ENCODE assay signal across 18 cellular contexts in genomic region chr11:113203332-113203731, GRCh38.
DNase-seq lines count a peak whose midpoint lies in the region; ATAC-seq and TF ChIP-seq lines count a peak whose summit lies in the region.
"Had no signal": no experiment of that assay in that cellular context is flagged by ENCODE, and none has a peak within 500 bp of the region (broad histone marks: within the 10 kb centered on the region; RNA-seq: fewer than 3 reads in every experiment).

No MANE protein-coding gene starts in this region.

- H3K36me3 Mint-ChIP-seq in GM23338 (ENCODE audit: low read depth): peaks cover 5% of the 10 kb centered on the region; the same call in 2 of the 3 replicates
- peaks cover 58% of the 10 kb centered on the region for H3K36me3 Mint-ChIP-seq in brain
- H3K36me3 Mint-ChIP-seq: CD8-positive, alpha-beta memory T cell had no signal

- no peaks in the 10 kb centered on the region for H3F3A ChIP-seq in GM23338 (replicated peaks; ENCODE audit: low read depth)
- H3F3A ChIP-seq in PC-3 (ENCODE audit: low read length, unreplicated experiment): no peaks in the 10 kb centered on the region

- H2AFZ ChIP-seq in GM23338 (peak overlapping the region; percentile 18; the same call in 1 of the 2 replicates), PC-3 (ENCODE audit: low read length) (no peak overlapping the region), neuronal stem cell (ENCODE audit: low read length) (no peak overlapping the region)

- no peak overlapping the region for H2BK120ac ChIP-seq in neuronal stem cell (ENCODE audit: low read depth, low read length)

- H3K27ac Mint-ChIP-seq in GM23338 (no peak overlapping the region), brain (peak overlapping the region in 3 of 5 experiments; percentile 16 to 100 (median 98))
- H3K27ac Mint-ChIP-seq: CD8-positive, alpha-beta memory T cell had no signal

- H4K8ac ChIP-seq in neuronal stem cell (ENCODE audit: low read depth, low read length): no peak overlapping the region

- DNase-seq in GM23338 (ENCODE audit: low spot score) (no peak), PC-3 (no peak), neuronal stem cell (ENCODE audit: low spot score) (no peak), thyroid gland (no peak), transverse colon (no peak)
- DNase-seq: Calu3; CD8-positive, alpha-beta memory T cell; DMS153; IMR-90; NCI-H1092; NCI-H146; NCI-H2029 treated with DMSO at 0.1 percent for 48 hours; NCI-H226; NCI-H510A treated with DMSO at 0.1 percent for 48 hours; T-helper 1 cell had no signal

- ATAC-seq in GM23338: no peak
- no peak for ATAC-seq in PC-3
- no peak for ATAC-seq in HG03520 (IDR thresholded peaks at IDR 0.05; ENCODE audit: unreplicated experiment)

- H3K4me1 Mint-ChIP-seq in GM23338 (peaks cover 5% of the 10 kb centered on the region; the same call in 1 of the 3 replicates), brain (peaks cover 63% of the 10 kb centered on the region)
- H3K4me1 Mint-ChIP-seq: CD8-positive, alpha-beta memory T cell had no signal

- TF ChIP-seq CTCF in GM23338 (conservative IDR thresholded peaks at IDR 0.05; ENCODE audit: low read depth in 2 of 2) (no peak), PC-3 (conservative IDR thresholded peaks at IDR 0.05; ENCODE audit: low read depth, low read length) (no peak), brain (conservative IDR thresholded peaks at IDR 0.05) (no peak), thyroid gland (IDR thresholded peaks at IDR 0.05) (no peak), transverse colon (IDR thresholded peaks at IDR 0.05) (no peak)

- H3K27ac ChIP-seq in GM23338 (ENCODE audit: low read depth): no peak overlapping the region
- H3K27ac ChIP-seq in PC-3 (ENCODE audit: low read length): peak overlapping the region; percentile 52; the same call in 1 of the 2 replicates
- no peak overlapping the region for H3K27ac ChIP-seq in neuronal stem cell (replicated peaks; ENCODE audit: low read length)
- H3K27ac ChIP-seq in thyroid gland: no peak overlapping the region
- H3K27ac ChIP-seq in transverse colon: no peak overlapping the region
- H3K27ac ChIP-seq: C4-2B had no signal

- no peak overlapping the region for H2BK15ac ChIP-seq in neuronal stem cell (ENCODE audit: low read length)

- no peak overlapping the region for H2BK12ac ChIP-seq in neuronal stem cell (ENCODE audit: low read length)

- H3K27me3 ChIP-seq in GM23338 (ENCODE audit: insufficient read depth): no peaks in the 10 kb centered on the region
- H3K27me3 ChIP-seq in PC-3 (ENCODE audit: low read length): no peaks in the 10 kb centered on the region
- no peaks in the 10 kb centered on the region for H3K27me3 ChIP-seq in neuronal stem cell (ENCODE audit: control insufficient read depth in 3 of 3, insufficient read depth in 3 of 3, low read depth in 1 of 3, low read length in 3 of 3)
- no peaks in the 10 kb centered on the region for H3K27me3 ChIP-seq in thyroid gland
- H3K27me3 ChIP-seq in transverse colon: no peaks in the 10 kb centered on the region

- POLR2A ChIA-PET in PC-3 (lab: Charles Lee; ENCODE audit: unreplicated experiment): no interaction called here

- no peak overlapping the region for H2AK5ac ChIP-seq in neuronal stem cell (ENCODE audit: low read depth, low read length)

- no peaks in the 10 kb centered on the region for H3K36me3 ChIP-seq in GM23338 (ENCODE audit: insufficient read depth)
- no peaks in the 10 kb centered on the region for H3K36me3 ChIP-seq in PC-3 (ENCODE audit: low read depth, low read length)
- H3K36me3 ChIP-seq in neuronal stem cell (replicated peaks in 1 of 2; ENCODE audit: control insufficient read depth in 2 of 2, insufficient read depth in 2 of 2, low read length in 2 of 2): peaks cover 0 to 5% of the 10 kb centered on the region in 2 donors
- H3K36me3 ChIP-seq in thyroid gland: peaks cover 6 to 7% of the 10 kb centered on the region in 2 donors
- no peaks in the 10 kb centered on the region for H3K36me3 ChIP-seq in transverse colon

- CTCF ChIA-PET in PC-3 (lab: Charles Lee): no interaction called here

- 0 out of 2 replicates have a peak, but pooled peaks cover 4% of the 10 kb centered on the region for H3K9me2 ChIP-seq in GM23338 (ENCODE audit: insufficient read depth)
- H3K9me2 ChIP-seq in PC-3 (replicated peaks; ENCODE audit: low read length): no peaks in the 10 kb centered on the region

- H3K4me3 Mint-ChIP-seq in GM23338 (no peak overlapping the region), brain (no peak overlapping the region)
- H3K4me3 Mint-ChIP-seq: CD8-positive, alpha-beta memory T cell had no signal

- no TSS peak for BruUV-seq in PC-3 (replicated peaks; lab: Mats Ljungman, UMichigan)

- no peaks in the 10 kb centered on the region for H4K20me1 ChIP-seq in GM23338 (replicated peaks; ENCODE audit: insufficient read depth)
- H4K20me1 ChIP-seq in PC-3 (ENCODE audit: low read length): no peaks in the 10 kb centered on the region

- no peaks in the 10 kb centered on the region for H3K9me3 ChIP-seq in PC-3 (ENCODE audit: low read length)
- H3K9me3 ChIP-seq in neuronal stem cell (replicated peaks in 1 of 2; ENCODE audit: control insufficient read depth in 2 of 2, insufficient read depth in 1 of 2, low read depth in 1 of 2, low read length in 2 of 2): no peaks in the 10 kb centered on the region
- no peaks in the 10 kb centered on the region for H3K9me3 ChIP-seq in thyroid gland
- no peaks in the 10 kb centered on the region for H3K9me3 ChIP-seq in transverse colon

- no peak overlapping the region for H3K4me3 ChIP-seq in GM23338
- H3K4me3 ChIP-seq in PC-3 (ENCODE audit: low read length): no peak overlapping the region
- no peak overlapping the region for H3K4me3 ChIP-seq in neuronal stem cell (ENCODE audit: low read length in 2 of 2)
- no peak overlapping the region for H3K4me3 ChIP-seq in thyroid gland (replicated peaks in 1 of 3)
- H3K4me3 ChIP-seq in transverse colon: no peak overlapping the region

- no peaks in the 10 kb centered on the region for H3K79me1 ChIP-seq in neuronal stem cell (ENCODE audit: low read depth, low read length)

- no peaks in the 10 kb centered on the region for H3K79me2 ChIP-seq in GM23338 (replicated peaks; ENCODE audit: insufficient read depth)
- no peaks in the 10 kb centered on the region for H3K79me2 ChIP-seq in PC-3 (ENCODE audit: low read length)

- H3K4me2 ChIP-seq in GM23338 (no peak overlapping the region), PC-3 (ENCODE audit: low read length) (no peak overlapping the region), neuronal stem cell (ENCODE audit: insufficient read depth, low read length, poor library complexity, severe bottlenecking) (no peak overlapping the region)

- TF ChIP-seq POLR2A in thyroid gland (IDR thresholded peaks at IDR 0.05) (no peak), transverse colon (IDR thresholded peaks at IDR 0.05) (no peak)

- TF ChIP-seq EP300 in transverse colon (IDR thresholded peaks at IDR 0.05; ENCODE audit: low read depth): no peak

- H3K18ac ChIP-seq in neuronal stem cell (ENCODE audit: low read length): peak overlapping the region; percentile 57

- no peak overlapping the region for H3K4ac ChIP-seq in neuronal stem cell (ENCODE audit: low read length)

- H3K23ac ChIP-seq in neuronal stem cell (ENCODE audit: low read depth, low read length, poor library complexity): no peak overlapping the region

- intact Hi-C loops in PC-3 (cut with micrococcal nuclease) (no loop called here), thyroid gland (cut with DNase I) (no loop called here), transverse colon (cut with DNase I; ENCODE audit: low total_unique reads) (no loop called here)

- in situ Hi-C loops in transverse colon (cut with MboI; ENCODE audit: low pct_ligation_motif_present in 1 of 4, low pct_unique_long_range_greater_than_20kb in 1 of 4, low sequenced_read_pairs in 3 of 4): no loop called here

- H3K9ac ChIP-seq in PC-3 (ENCODE audit: low read length) (no peak overlapping the region), neuronal stem cell (ENCODE audit: low read depth, low read length, poor library complexity) (no peak overlapping the region)

- H3K4me1 ChIP-seq in GM23338 (ENCODE audit: insufficient read depth) (no peaks in the 10 kb centered on the region), PC-3 (ENCODE audit: insufficient read depth, low read length) (peaks cover 27% of the 10 kb centered on the region), neuronal stem cell (ENCODE audit: control insufficient read depth in 2 of 2, insufficient read depth in 1 of 2, low read depth in 1 of 2, low read length in 2 of 2) (peaks cover 0 to 18% of the 10 kb centered on the region in 2 donors), thyroid gland (no peaks in the 10 kb centered on the region), transverse colon (no peaks in the 10 kb centered on the region)

- WGBS in neuronal stem cell (ENCODE audit: extremely low coverage in 2 of 2, insufficient read length in 2 of 2, insufficient replicate concordance in 1 of 2), 2 donors: no CpG with 5 or more reads among the region's 12 CpGs
- 95% methylated on average over 12 of the region's 12 CpGs for WGBS in thyroid gland, 2 donors
- WGBS in transverse colon (ENCODE audit: low coverage in 1 of 2), 2 donors: 88% methylated on average over 12 of the region's 12 CpGs; no CpG with 5 or more reads in 1 of the 2 donors

- H2BK5ac ChIP-seq in neuronal stem cell (ENCODE audit: low read length): no peak overlapping the region

- H3K27me3 Mint-ChIP-seq in GM23338 (ENCODE audit: insufficient read depth, low read depth, poor library complexity): peaks cover 3% of the 10 kb centered on the region
- no peaks in the 10 kb centered on the region for H3K27me3 Mint-ChIP-seq in brain

- H3K14ac ChIP-seq in neuronal stem cell (ENCODE audit: low read length): no peak overlapping the region

- H3K9me3 Mint-ChIP-seq in GM23338 (no peaks in the 10 kb centered on the region), brain (no peaks in the 10 kb centered on the region)

- no peak overlapping the region for H4K91ac ChIP-seq in neuronal stem cell (ENCODE audit: low read depth, low read length, poor library complexity)
